ENCODE assay signal across 1 cellular context in genomic region chr6:10505529-10505928, GRCh38.
A peak's percentile ranks its signal among the peaks of the same experiment; 100 is the strongest.
TF ChIP-seq lines count a peak whose summit lies in the region.

No MANE protein-coding gene starts in this region.

TF ChIP-seq in HepG2, 621 proteins besides CTCF, POLR2A, EP300 and RAD21 (continued from another document and continues in another):
- TF ChIP-seq, protein P1, sequence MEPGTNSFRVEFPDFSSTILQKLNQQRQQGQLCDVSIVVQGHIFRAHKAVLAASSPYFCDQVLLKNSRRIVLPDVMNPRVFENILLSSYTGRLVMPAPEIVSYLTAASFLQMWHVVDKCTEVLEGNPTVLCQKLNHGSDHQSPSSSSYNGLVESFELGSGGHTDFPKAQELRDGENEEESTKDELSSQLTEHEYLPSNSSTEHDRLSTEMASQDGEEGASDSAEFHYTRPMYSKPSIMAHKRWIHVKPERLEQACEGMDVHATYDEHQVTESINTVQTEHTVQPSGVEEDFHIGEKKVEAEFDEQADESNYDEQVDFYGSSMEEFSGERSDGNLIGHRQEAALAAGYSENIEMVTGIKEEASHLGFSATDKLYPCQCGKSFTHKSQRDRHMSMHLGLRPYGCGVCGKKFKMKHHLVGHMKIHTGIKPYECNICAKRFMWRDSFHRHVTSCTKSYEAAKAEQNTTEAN (CRISPR knock-in tag; conservative IDR thresholded peaks at IDR 0.05), result peak; percentile 57; the same call in 1 of the 2 replicates
- TF ChIP-seq NFKBIZ (CRISPR knock-in tag; IDR thresholded peaks at IDR 0.05), result peak; percentile 63; the same call in 1 of the 2 replicates
- TF ChIP-seq, protein P2, sequence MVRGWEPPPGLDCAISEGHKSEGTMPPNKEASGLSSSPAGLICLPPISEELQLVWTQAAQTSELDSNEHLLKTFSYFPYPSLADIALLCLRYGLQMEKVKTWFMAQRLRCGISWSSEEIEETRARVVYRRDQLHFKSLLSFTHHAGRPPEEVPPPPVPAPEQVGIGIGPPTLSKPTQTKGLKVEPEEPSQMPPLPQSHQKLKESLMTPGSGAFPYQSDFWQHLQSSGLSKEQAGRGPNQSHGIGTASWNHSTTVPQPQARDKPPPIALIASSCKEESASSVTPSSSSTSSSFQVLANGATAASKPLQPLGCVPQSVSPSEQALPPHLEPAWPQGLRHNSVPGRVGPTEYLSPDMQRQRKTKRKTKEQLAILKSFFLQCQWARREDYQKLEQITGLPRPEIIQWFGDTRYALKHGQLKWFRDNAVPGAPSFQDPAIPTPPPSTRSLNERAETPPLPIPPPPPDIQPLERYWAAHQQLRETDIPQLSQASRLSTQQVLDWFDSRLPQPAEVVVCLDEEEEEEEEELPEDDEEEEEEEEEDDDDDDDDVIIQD (CRISPR knock-in tag; IDR thresholded peaks at IDR 0.05; ENCODE audit: low read depth), result peak; percentile 87
- no peak for TF ChIP-seq ZNF441 (CRISPR knock-in tag; IDR thresholded peaks at IDR 0.05; ENCODE audit: borderline replicate concordance)
- TF ChIP-seq NAIF1 (CRISPR knock-in tag; IDR thresholded peaks at IDR 0.05; ENCODE audit: borderline replicate concordance), result peak; percentile 44; the same call in 1 of the 2 replicates
- TF ChIP-seq ZBTB38 (CRISPR knock-in tag; IDR thresholded peaks at IDR 0.05), result no peak
- no peak for TF ChIP-seq GATA4 (IDR thresholded peaks at IDR 0.05; ENCODE audit: borderline replicate concordance, low read depth)
- peak; percentile 76 for TF ChIP-seq SKI (IDR thresholded peaks at IDR 0.05; ENCODE audit: partially characterized antibody)
- TF ChIP-seq ZNF614 (CRISPR knock-in tag; IDR thresholded peaks at IDR 0.05; ENCODE audit: borderline replicate concordance), result peak; percentile 71; the same call in 1 of the 2 replicates
- TF ChIP-seq ZSCAN9 (CRISPR knock-in tag; IDR thresholded peaks at IDR 0.05; ENCODE audit: borderline replicate concordance), result peak; percentile 84
- no peak for TF ChIP-seq SNAPC4 (CRISPR knock-in tag; IDR thresholded peaks at IDR 0.05)
- TF ChIP-seq MATR3 (CRISPR knock-in tag; IDR thresholded peaks at IDR 0.05), result no peak
- TF ChIP-seq, protein P3, sequence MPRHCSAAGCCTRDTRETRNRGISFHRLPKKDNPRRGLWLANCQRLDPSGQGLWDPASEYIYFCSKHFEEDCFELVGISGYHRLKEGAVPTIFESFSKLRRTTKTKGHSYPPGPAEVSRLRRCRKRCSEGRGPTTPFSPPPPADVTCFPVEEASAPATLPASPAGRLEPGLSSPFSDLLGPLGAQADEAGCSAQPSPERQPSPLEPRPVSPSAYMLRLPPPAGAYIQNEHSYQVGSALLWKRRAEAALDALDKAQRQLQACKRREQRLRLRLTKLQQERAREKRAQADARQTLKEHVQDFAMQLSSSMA (CRISPR knock-in tag; IDR thresholded peaks at IDR 0.05), result no peak
- TF ChIP-seq TBL1XR1 (IDR thresholded peaks at IDR 0.05; ENCODE audit: borderline replicate concordance, low read length, partially characterized antibody), result peak; percentile 61
- TF ChIP-seq, protein P4, sequence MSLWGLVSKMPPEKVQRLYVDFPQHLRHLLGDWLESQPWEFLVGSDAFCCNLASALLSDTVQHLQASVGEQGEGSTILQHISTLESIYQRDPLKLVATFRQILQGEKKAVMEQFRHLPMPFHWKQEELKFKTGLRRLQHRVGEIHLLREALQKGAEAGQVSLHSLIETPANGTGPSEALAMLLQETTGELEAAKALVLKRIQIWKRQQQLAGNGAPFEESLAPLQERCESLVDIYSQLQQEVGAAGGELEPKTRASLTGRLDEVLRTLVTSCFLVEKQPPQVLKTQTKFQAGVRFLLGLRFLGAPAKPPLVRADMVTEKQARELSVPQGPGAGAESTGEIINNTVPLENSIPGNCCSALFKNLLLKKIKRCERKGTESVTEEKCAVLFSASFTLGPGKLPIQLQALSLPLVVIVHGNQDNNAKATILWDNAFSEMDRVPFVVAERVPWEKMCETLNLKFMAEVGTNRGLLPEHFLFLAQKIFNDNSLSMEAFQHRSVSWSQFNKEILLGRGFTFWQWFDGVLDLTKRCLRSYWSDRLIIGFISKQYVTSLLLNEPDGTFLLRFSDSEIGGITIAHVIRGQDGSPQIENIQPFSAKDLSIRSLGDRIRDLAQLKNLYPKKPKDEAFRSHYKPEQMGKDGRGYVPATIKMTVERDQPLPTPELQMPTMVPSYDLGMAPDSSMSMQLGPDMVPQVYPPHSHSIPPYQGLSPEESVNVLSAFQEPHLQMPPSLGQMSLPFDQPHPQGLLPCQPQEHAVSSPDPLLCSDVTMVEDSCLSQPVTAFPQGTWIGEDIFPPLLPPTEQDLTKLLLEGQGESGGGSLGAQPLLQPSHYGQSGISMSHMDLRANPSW (CRISPR knock-in tag; IDR thresholded peaks at IDR 0.05; ENCODE audit: borderline replicate concordance), result no peak
- TF ChIP-seq ZFP91 (CRISPR knock-in tag; IDR thresholded peaks at IDR 0.05; ENCODE audit: borderline replicate concordance), result 0 out of 2 replicates have a peak, but pooled peaks have one; percentile 13
- peak; percentile 94 for TF ChIP-seq KLF6 (CRISPR knock-in tag; IDR thresholded peaks at IDR 0.05)
- TF ChIP-seq, protein P5, sequence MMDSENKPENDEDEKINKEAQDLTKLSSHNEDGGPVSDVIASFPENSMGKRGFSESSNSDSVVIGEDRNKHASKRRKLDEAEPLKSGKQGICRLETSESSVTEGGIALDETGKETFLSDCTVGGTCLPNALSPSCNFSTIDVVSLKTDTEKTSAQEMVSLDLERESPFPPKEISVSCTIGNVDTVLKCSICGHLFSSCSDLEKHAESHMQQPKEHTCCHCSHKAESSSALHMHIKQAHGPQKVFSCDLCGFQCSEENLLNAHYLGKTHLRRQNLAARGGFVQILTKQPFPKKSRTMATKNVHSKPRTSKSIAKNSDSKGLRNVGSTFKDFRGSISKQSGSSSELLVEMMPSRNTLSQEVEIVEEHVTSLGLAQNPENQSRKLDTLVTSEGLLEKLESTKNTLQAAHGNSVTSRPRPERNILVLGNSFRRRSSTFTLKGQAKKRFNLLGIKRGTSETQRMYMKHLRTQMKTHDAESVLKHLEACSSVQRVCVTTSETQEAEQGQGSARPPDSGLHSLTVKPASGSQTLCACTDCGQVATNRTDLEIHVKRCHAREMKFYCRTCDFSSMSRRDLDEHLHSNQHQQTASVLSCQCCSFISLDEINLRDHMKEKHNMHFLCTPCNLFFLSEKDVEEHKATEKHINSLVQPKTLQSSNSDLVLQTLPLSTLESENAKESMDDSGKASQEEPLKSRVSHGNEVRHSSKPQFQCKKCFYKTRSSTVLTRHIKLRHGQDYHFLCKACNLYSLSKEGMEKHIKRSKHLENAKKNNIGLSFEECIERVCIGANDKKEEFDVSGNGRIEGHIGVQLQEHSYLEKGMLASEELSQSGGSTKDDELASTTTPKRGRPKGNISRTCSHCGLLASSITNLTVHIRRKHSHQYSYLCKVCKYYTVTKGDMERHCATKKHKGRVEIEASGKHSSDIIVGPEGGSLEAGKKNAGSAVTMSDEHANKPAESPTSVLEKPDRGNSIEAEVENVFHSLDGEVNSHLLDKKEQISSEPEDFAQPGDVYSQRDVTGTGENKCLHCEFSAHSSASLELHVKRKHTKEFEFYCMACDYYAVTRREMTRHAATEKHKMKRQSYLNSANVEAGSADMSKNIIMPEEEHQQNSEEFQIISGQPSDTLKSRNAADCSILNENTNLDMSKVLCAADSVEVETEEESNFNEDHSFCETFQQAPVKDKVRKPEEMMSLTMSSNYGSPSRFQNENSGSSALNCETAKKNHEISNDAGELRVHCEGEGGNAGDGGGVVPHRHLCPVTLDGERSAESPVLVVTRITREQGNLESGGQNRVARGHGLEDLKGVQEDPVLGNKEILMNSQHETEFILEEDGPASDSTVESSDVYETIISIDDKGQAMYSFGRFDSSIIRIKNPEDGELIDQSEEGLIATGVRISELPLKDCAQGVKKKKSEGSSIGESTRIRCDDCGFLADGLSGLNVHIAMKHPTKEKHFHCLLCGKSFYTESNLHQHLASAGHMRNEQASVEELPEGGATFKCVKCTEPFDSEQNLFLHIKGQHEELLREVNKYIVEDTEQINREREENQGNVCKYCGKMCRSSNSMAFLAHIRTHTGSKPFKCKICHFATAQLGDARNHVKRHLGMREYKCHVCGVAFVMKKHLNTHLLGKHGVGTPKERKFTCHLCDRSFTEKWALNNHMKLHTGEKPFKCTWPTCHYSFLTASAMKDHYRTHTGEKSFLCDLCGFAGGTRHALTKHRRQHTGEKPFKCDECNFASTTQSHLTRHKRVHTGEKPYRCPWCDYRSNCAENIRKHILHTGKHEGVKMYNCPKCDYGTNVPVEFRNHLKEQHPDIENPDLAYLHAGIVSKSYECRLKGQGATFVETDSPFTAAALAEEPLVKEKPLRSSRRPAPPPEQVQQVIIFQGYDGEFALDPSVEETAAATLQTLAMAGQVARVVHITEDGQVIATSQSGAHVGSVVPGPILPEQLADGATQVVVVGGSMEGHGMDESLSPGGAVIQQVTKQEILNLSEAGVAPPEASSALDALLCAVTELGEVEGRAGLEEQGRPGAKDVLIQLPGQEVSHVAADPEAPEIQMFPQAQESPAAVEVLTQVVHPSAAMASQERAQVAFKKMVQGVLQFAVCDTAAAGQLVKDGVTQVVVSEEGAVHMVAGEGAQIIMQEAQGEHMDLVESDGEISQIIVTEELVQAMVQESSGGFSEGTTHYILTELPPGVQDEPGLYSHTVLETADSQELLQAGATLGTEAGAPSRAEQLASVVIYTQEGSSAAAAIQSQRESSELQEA (CRISPR knock-in tag; IDR thresholded peaks at IDR 0.05; ENCODE audit: not compliant biosample characterization), result no peak
- TF ChIP-seq SP4 (CRISPR knock-in tag; IDR thresholded peaks at IDR 0.05), result no peak
- TF ChIP-seq, protein P6, sequence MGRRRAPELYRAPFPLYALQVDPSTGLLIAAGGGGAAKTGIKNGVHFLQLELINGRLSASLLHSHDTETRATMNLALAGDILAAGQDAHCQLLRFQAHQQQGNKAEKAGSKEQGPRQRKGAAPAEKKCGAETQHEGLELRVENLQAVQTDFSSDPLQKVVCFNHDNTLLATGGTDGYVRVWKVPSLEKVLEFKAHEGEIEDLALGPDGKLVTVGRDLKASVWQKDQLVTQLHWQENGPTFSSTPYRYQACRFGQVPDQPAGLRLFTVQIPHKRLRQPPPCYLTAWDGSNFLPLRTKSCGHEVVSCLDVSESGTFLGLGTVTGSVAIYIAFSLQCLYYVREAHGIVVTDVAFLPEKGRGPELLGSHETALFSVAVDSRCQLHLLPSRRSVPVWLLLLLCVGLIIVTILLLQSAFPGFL (CRISPR knock-in tag; IDR thresholded peaks at IDR 0.05), result no peak
- no peak for TF ChIP-seq ZXDC (CRISPR knock-in tag; IDR thresholded peaks at IDR 0.05)
- TF ChIP-seq ZFP36L2 (CRISPR knock-in tag; IDR thresholded peaks at IDR 0.05), result no peak
- TF ChIP-seq ZNF24 (IDR thresholded peaks at IDR 0.05), result 0 out of 2 replicates have a peak, but pooled peaks have one; percentile 34
- TF ChIP-seq CBFB (CRISPR knock-in tag; IDR thresholded peaks at IDR 0.05), result no peak
- TF ChIP-seq FOXA3 (CRISPR knock-in tag; IDR thresholded peaks at IDR 0.05), result peak; percentile 96
- no peak for TF ChIP-seq TOE1 (CRISPR knock-in tag; IDR thresholded peaks at IDR 0.05)
- TF ChIP-seq WIZ (CRISPR knock-in tag; IDR thresholded peaks at IDR 0.05), result peak; percentile 50; the same call in 1 of the 2 replicates
- no peak for TF ChIP-seq PRPF4 (IDR thresholded peaks at IDR 0.05; ENCODE audit: low read depth, low read length, poor library complexity, severe bottlenecking)
